19 cellular contexts compared by ENCODE assay signal in the genomic region with DNA sequence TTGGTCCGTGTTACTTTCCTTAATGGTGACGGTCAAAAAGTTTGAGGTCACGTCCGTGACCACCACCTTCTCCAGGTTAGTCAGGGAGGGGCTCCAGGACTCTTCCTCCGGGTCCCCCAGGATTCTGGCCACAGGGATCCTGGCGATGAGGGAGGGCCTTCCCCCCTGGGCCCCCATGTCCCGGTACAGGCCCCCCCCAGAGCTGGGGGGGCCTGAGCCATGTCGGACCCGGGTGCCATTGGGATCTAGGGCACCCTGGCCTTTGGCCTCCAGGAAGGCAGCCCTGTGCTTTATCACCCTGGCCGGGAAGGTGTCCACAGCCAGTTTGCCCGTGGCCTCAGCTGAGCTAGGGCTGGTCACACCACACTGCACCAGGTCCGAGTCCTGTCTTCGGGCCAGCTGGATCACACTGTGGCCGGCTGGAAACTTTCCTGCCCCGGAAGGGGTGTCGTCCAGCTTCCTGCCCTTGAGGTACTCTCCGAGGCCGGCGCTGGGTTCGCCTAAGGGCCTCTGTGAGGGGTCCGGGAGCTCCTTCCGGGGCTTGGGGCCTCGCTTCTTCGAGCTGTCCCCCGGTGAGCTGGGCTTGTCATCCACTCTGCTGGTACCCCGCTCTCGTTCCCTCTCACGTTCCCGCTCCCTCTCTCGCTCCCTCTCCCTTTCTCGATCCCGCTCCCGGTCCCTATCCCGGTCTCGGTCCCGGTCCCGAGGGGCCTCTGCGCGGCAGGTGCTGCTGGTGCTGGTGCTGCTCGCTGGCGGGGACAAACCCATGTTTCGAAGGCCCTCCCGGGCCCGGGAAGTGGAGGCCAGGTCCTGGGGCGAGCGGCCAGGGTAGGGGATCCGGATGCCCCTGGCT. TPM values are rescaled to one million over a fixed set of nuclear protein-coding genes. Genes with fewer than 3 reads are reported as not detected.
A peak's percentile ranks its signal among the peaks of the same experiment; 100 is the strongest.
DNase-seq lines count a peak whose midpoint lies in the region; ATAC-seq and TF ChIP-seq lines count a peak whose summit lies in the region.
"Had no signal": no experiment of that assay in that cellular context is flagged by ENCODE, and none has a peak within 500 bp of the region (broad histone marks: within the 10 kb centered on the region; RNA-seq: fewer than 3 reads in every experiment).

No MANE protein-coding gene starts in this region.

- H3K4me1 Mint-ChIP-seq in endodermal cell: peaks cover 18% of the 10 kb centered on the region

- H3F3A ChIP-seq in neural cell (ENCODE audit: insufficient read depth, low read length, poor library complexity, severe bottlenecking): no peaks in the 10 kb centered on the region

- peaks cover 24% of the 10 kb centered on the region for H3K4me1 ChIP-seq in HUES48 (ENCODE audit: control insufficient read depth, insufficient read depth, low read length)
- H3K4me1 ChIP-seq in endodermal cell (ENCODE audit: control insufficient read depth, insufficient read depth, low read length): peaks cover 15% of the 10 kb centered on the region

- H3K36me3 Mint-ChIP-seq in endodermal cell (ENCODE audit: low read depth): no peaks in the 10 kb centered on the region

- H3K36me3 ChIP-seq in HUES48 (ENCODE audit: control insufficient read depth, insufficient read depth, low read length) (no peaks in the 10 kb centered on the region), endodermal cell (ENCODE audit: control insufficient read depth, insufficient read depth, low read length) (peaks cover 6% of the 10 kb centered on the region), neural cell (ENCODE audit: insufficient read depth, low read length) (no peaks in the 10 kb centered on the region), WERI-Rb-1 (peaks cover 27% of the 10 kb centered on the region)
- H3K36me3 ChIP-seq: colonic mucosa had no signal

- H4K20me1 ChIP-seq in neural cell (ENCODE audit: insufficient read depth): peaks cover 26% of the 10 kb centered on the region

- H3K9me3 ChIP-seq in HUES48 (ENCODE audit: control insufficient read depth, insufficient read depth, low read length) (no peaks in the 10 kb centered on the region), endodermal cell (ENCODE audit: control insufficient read depth, low read length) (no peaks in the 10 kb centered on the region), neural cell (ENCODE audit: low read length) (no peaks in the 10 kb centered on the region), WERI-Rb-1 (ENCODE audit: severe bottlenecking) (no peaks in the 10 kb centered on the region)
- H3K9me3 ChIP-seq: colonic mucosa, testis had no signal

- no peak for TF ChIP-seq RAD21 in neural cell (conservative IDR thresholded peaks at IDR 0.05)

- H3K4me3 ChIP-seq in HUES48 (ENCODE audit: low read depth, low read length) (peak overlapping the region; percentile 32), endodermal cell (ENCODE audit: low read length) (no peak overlapping the region), neural cell (ENCODE audit: low read length) (peak overlapping the region; percentile 57), WERI-Rb-1 (ENCODE audit: low read depth, low read length) (no peak overlapping the region)
- H3K4me3 ChIP-seq: colonic mucosa, testis had no signal

- H3K4me3 Mint-ChIP-seq in endodermal cell: no peak overlapping the region

- H3K9ac ChIP-seq in HUES48 (ENCODE audit: low read depth, low read length) (no peak overlapping the region), endodermal cell (ENCODE audit: extremely low read depth, low read length, poor library complexity, severe bottlenecking) (no peak overlapping the region), neural cell (ENCODE audit: low read length) (peak overlapping the region; percentile 31)

- DNase-seq in endodermal cell (peak; percentile 78), WERI-Rb-1 (no peak)
- no peak for DNase-seq in activated T-cell treated with anti-CD3 and anti-CD28 coated beads, Interleukin-2, amount 50 U/mL, for 1 hour
- DNase-seq: activated CD4-positive, alpha-beta T cell treated with anti-CD3 and anti-CD28 coated beads for 4 hours; colonic mucosa; KG1; left cardiac atrium; midbrain; NCI-H1048; NCI-H2081; nucleus accumbens; testis had no signal

- no peak for ATAC-seq in HG02571 (IDR thresholded peaks at IDR 0.05; ENCODE audit: unreplicated experiment)
- ATAC-seq: left cardiac atrium had no signal

- H3K9me3 Mint-ChIP-seq in endodermal cell: no peaks in the 10 kb centered on the region
- H3K9me3 Mint-ChIP-seq: activated T-helper 2 cell treated with anti-CD3 and anti-CD28 coated beads, Interferon-gamma antibody, Interleukin-2, Interleukin-4, amounts not matched to agents 10 μg/mL and 5 μg/mL and 100 μg/mL, durations not matched to agents 14 hours and 24 hours and 36 hours had no signal

- peak overlapping the region; percentile 93; the same call in 1 of the 2 replicates for H3K27ac ChIP-seq in C4-2B
- H3K27ac ChIP-seq in HUES48 (ENCODE audit: low read depth, low read length): no peak overlapping the region
- no peak overlapping the region for H3K27ac ChIP-seq in endodermal cell (ENCODE audit: low read depth, low read length)
- H3K27ac ChIP-seq in neural cell (ENCODE audit: low read length): no peak overlapping the region
- no peak overlapping the region for H3K27ac ChIP-seq in WERI-Rb-1
- H3K27ac ChIP-seq: colonic mucosa, RWPE1, testis had no signal

- TF ChIP-seq CTCF in C4-2B (conservative IDR thresholded peaks at IDR 0.05) (no peak), endodermal cell (conservative IDR thresholded peaks at IDR 0.05) (no peak), neural cell (IDR thresholded peaks at IDR 0.05; ENCODE audit: poor library complexity, severe bottlenecking) (no peak), WERI-Rb-1 (IDR thresholded peaks at IDR 0.05; ENCODE audit: low read depth, low read length) (no peak)

- TF ChIP-seq EP300 in neural cell (conservative IDR thresholded peaks at IDR 0.05; ENCODE audit: poor library complexity, severe bottlenecking): no peak

- 49 to 50% methylated on average over 35 to 47 of the region's 47 CpGs for WGBS in endodermal cell (ENCODE audit: insufficient coverage in 1 of 2, insufficient read length in 1 of 2), 2 experiments

- no peak overlapping the region for H3K27ac Mint-ChIP-seq in endodermal cell
- H3K27ac Mint-ChIP-seq: activated T-helper 2 cell treated with anti-CD3 and anti-CD28 coated beads, Interferon-gamma antibody, Interleukin-2, Interleukin-4, amounts not matched to agents 10 μg/mL and 5 μg/mL and 100 μg/mL, durations not matched to agents 14 hours and 24 hours and 36 hours; B cell had no signal

- H3K27me3 ChIP-seq in HUES48 (ENCODE audit: control insufficient read depth, insufficient read depth, low read length): peaks cover 93% of the 10 kb centered on the region
- peaks cover 90% of the 10 kb centered on the region for H3K27me3 ChIP-seq in endodermal cell (ENCODE audit: control insufficient read depth, insufficient read depth, low read length, poor library complexity, severe bottlenecking)
- H3K27me3 ChIP-seq in neural cell (ENCODE audit: insufficient read depth, low read depth, low read length): peaks cover 67% of the 10 kb centered on the region
- H3K27me3 ChIP-seq in WERI-Rb-1 (ENCODE audit: insufficient read depth, low read depth, severe bottlenecking): no peaks in the 10 kb centered on the region

- H3K4me2 ChIP-seq in neural cell (ENCODE audit: low read length): peak overlapping the region; percentile 48

- no peaks in the 10 kb centered on the region for H3K9me2 ChIP-seq in neural cell (ENCODE audit: insufficient read depth, low read length)

- H3K27me3 Mint-ChIP-seq in endodermal cell (ENCODE audit: insufficient read depth): peaks cover 93% of the 10 kb centered on the region

- H3K79me2 ChIP-seq in neural cell (replicated peaks; ENCODE audit: insufficient read depth, low read length): peaks cover 30% of the 10 kb centered on the region

- no peak overlapping the region for H2AFZ ChIP-seq in neural cell (ENCODE audit: low read depth, low read length)

TF ChIP-seq in neural cell, 6 proteins besides CTCF, POLR2A, EP300 and RAD21 (continues in another document):
- TF ChIP-seq SMC3 (conservative IDR thresholded peaks at IDR 0.05; ENCODE audit: poor library complexity) (no peak), POLR2AphosphoS5 (IDR thresholded peaks at IDR 0.05) (no peak), MXI1 (conservative IDR thresholded peaks at IDR 0.05; ENCODE audit: poor library complexity, severe bottlenecking) (no peak), TAF1 (IDR thresholded peaks at IDR 0.05; ENCODE audit: low read depth) (no peak)
- TF ChIP-seq, protein P1, sequence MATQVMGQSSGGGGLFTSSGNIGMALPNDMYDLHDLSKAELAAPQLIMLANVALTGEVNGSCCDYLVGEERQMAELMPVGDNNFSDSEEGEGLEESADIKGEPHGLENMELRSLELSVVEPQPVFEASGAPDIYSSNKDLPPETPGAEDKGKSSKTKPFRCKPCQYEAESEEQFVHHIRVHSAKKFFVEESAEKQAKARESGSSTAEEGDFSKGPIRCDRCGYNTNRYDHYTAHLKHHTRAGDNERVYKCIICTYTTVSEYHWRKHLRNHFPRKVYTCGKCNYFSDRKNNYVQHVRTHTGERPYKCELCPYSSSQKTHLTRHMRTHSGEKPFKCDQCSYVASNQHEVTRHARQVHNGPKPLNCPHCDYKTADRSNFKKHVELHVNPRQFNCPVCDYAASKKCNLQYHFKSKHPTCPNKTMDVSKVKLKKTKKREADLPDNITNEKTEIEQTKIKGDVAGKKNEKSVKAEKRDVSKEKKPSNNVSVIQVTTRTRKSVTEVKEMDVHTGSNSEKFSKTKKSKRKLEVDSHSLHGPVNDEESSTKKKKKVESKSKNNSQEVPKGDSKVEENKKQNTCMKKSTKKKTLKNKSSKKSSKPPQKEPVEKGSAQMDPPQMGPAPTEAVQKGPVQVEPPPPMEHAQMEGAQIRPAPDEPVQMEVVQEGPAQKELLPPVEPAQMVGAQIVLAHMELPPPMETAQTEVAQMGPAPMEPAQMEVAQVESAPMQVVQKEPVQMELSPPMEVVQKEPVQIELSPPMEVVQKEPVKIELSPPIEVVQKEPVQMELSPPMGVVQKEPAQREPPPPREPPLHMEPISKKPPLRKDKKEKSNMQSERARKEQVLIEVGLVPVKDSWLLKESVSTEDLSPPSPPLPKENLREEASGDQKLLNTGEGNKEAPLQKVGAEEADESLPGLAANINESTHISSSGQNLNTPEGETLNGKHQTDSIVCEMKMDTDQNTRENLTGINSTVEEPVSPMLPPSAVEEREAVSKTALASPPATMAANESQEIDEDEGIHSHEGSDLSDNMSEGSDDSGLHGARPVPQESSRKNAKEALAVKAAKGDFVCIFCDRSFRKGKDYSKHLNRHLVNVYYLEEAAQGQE (IDR thresholded peaks at IDR 0.05; ENCODE audit: borderline replicate concordance): no peak

RNA-seq across cellular contexts. Expression of a gene that starts 2.0 kb away (rescaled TPM):
- total RNA-seq in endodermal cell: 1 to 10 TPM; 5.4 to 5.6 TPM
- 11.0 TPM for polyA plus RNA-seq in endodermal cell (2013, experiment 1 of 2)
- 8.7 TPM for polyA plus RNA-seq in endodermal cell (2013, experiment 2 of 2)
- 15.4 and 27.6 TPM in 2 replicates for polyA plus RNA-seq in neural cell
- 26.4 and 33.8 TPM in 2 replicates for polyA minus RNA-seq in neural cell

RNA-seq across cellular contexts. Expression of a gene that starts 16.9 kb away (rescaled TPM):
- total RNA-seq in endodermal cell: 10 to 100 TPM; 75.0 to 78.6 TPM
- 74.2 TPM for polyA plus RNA-seq in endodermal cell (2013, experiment 1 of 2)
- polyA plus RNA-seq in endodermal cell (2013, experiment 2 of 2): 70.5 TPM
- 15.9 and 16.9 TPM in 2 replicates for polyA plus RNA-seq in neural cell
- 27.1 and 28.5 TPM in 2 replicates for polyA minus RNA-seq in neural cell

RNA-seq across cellular contexts. Expression of a gene that starts 44.4 kb away (rescaled TPM):
- 1 to 10 TPM; 4.2 to 4.9 TPM for total RNA-seq in endodermal cell
- polyA plus RNA-seq in endodermal cell (2013, experiment 1 of 2): 14.4 TPM
- 9.6 TPM for polyA plus RNA-seq in endodermal cell (2013, experiment 2 of 2)
- polyA plus RNA-seq in neural cell: 31.9 and 34.6 TPM in 2 replicates
- 43.3 and 45.8 TPM in 2 replicates for polyA minus RNA-seq in neural cell

Comparison
In these comparisons a context has a peak if more than half of its experiments do, and no peak if none do; other contexts are left out.
1. H3K4me3 ChIP-seq: peak in HUES48 (single experiment) and neural cell (single experiment); none in endodermal cell (single experiment) and WERI-Rb-1 (single experiment).